ENCODE assay signal across 1 cellular context in the genomic region with DNA sequence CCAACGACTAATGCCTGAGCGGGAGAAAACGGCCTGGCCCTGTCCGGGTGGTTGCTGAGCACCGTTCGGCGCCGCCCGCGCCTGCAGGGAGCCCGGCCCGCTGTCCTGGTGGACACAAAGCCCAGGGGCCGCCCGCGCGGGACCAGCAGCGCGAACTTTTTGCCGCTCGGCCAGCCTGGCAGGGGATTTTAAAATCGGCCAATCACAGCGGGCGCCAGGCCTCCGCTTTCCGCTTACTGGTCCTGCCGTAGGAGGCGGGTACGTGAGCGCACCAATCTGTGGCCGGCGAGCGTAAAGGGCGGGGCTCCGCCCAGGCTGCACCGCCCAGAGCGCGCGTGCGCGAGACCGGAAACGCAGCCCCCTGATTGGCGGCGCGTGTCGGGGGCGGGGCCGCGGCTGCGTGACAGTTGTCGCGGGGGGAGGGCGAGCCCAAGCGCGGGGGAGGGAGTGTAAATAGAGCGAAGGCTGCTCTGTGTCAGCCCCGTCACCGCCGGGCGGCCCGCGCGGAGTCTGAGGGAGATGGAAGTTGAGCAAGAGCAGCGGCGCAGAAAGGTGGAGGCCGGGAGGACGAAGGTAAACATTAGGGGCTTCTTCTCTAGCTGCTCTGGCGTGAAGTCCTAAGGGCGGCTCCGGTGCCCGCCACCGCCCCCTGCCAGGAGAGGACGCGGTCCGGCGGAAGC.
TF ChIP-seq lines count a peak whose summit lies in the region.

A gene (minus strand): TSS at position 161 of the 680 bp plus-strand sequence. CDS start 1,132 bp downstream, outside the sequence.
A gene with protein sequence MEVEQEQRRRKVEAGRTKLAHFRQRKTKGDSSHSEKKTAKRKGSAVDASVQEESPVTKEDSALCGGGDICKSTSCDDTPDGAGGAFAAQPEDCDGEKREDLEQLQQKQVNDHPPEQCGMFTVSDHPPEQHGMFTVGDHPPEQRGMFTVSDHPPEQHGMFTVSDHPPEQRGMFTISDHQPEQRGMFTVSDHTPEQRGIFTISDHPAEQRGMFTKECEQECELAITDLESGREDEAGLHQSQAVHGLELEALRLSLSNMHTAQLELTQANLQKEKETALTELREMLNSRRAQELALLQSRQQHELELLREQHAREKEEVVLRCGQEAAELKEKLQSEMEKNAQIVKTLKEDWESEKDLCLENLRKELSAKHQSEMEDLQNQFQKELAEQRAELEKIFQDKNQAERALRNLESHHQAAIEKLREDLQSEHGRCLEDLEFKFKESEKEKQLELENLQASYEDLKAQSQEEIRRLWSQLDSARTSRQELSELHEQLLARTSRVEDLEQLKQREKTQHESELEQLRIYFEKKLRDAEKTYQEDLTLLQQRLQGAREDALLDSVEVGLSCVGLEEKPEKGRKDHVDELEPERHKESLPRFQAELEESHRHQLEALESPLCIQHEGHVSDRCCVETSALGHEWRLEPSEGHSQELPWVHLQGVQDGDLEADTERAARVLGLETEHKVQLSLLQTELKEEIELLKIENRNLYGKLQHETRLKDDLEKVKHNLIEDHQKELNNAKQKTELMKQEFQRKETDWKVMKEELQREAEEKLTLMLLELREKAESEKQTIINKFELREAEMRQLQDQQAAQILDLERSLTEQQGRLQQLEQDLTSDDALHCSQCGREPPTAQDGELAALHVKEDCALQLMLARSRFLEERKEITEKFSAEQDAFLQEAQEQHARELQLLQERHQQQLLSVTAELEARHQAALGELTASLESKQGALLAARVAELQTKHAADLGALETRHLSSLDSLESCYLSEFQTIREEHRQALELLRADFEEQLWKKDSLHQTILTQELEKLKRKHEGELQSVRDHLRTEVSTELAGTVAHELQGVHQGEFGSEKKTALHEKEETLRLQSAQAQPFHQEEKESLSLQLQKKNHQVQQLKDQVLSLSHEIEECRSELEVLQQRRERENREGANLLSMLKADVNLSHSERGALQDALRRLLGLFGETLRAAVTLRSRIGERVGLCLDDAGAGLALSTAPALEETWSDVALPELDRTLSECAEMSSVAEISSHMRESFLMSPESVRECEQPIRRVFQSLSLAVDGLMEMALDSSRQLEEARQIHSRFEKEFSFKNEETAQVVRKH (N-terminal part only) (plus strand): TSS at position 447 of the 680 bp plus-strand sequence. CDS start 73 bp downstream, at position 520.

TF ChIP-seq in K562, 482 proteins besides CTCF, POLR2A, EP300 and RAD21 (continued from another document and continues in another):
- TF ChIP-seq TAF1 (IDR thresholded peaks at IDR 0.05; ENCODE audit: control insufficient read depth, extremely low read depth, insufficient read depth, low read length, severe bottlenecking) = peak; percentile 91
- TF ChIP-seq, protein P1, sequence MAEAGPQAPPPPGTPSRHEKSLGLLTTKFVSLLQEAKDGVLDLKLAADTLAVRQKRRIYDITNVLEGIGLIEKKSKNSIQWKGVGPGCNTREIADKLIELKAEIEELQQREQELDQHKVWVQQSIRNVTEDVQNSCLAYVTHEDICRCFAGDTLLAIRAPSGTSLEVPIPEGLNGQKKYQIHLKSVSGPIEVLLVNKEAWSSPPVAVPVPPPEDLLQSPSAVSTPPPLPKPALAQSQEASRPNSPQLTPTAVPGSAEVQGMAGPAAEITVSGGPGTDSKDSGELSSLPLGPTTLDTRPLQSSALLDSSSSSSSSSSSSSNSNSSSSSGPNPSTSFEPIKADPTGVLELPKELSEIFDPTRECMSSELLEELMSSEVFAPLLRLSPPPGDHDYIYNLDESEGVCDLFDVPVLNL (CRISPR knock-in tag; IDR thresholded peaks at IDR 0.05; ENCODE audit: low read depth) = peak; percentile 99
- TF ChIP-seq ZZZ3 (IDR thresholded peaks at IDR 0.05) = no peak
- TF ChIP-seq, protein P2, sequence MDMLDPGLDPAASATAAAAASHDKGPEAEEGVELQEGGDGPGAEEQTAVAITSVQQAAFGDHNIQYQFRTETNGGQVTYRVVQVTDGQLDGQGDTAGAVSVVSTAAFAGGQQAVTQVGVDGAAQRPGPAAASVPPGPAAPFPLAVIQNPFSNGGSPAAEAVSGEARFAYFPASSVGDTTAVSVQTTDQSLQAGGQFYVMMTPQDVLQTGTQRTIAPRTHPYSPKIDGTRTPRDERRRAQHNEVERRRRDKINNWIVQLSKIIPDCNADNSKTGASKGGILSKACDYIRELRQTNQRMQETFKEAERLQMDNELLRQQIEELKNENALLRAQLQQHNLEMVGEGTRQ (CRISPR knock-in tag; IDR thresholded peaks at IDR 0.05) = 0 out of 2 replicates have a peak, but pooled peaks have one; percentile 33
- 0 out of 2 replicates have a peak, but pooled peaks have one; percentile 32 for TF ChIP-seq PRMT5 (CRISPR knock-in tag; IDR thresholded peaks at IDR 0.05)
- no peak for TF ChIP-seq ETS2 (tag; IDR thresholded peaks at IDR 0.05; ENCODE audit: borderline replicate concordance, poor library complexity, severe bottlenecking)
- TF ChIP-seq WHSC1 (IDR thresholded peaks at IDR 0.05; ENCODE audit: low read length) = no peak
- TF ChIP-seq SIN3A (IDR thresholded peaks at IDR 0.05; ENCODE audit: borderline replicate concordance in 2 of 2, control insufficient read depth in 1 of 2, low read depth in 2 of 2, low read length in 2 of 2) = peak; percentile 79 to 81; a peak in 3 of 4 replicates
- no peak for TF ChIP-seq ZNF175 (CRISPR knock-in tag; IDR thresholded peaks at IDR 0.05; ENCODE audit: low read depth)
- TF ChIP-seq, protein P3, sequence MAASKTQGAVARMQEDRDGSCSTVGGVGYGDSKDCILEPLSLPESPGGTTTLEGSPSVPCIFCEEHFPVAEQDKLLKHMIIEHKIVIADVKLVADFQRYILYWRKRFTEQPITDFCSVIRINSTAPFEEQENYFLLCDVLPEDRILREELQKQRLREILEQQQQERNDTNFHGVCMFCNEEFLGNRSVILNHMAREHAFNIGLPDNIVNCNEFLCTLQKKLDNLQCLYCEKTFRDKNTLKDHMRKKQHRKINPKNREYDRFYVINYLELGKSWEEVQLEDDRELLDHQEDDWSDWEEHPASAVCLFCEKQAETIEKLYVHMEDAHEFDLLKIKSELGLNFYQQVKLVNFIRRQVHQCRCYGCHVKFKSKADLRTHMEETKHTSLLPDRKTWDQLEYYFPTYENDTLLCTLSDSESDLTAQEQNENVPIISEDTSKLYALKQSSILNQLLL (CRISPR knock-in tag; IDR thresholded peaks at IDR 0.05; ENCODE audit: borderline replicate concordance) = no peak
- TF ChIP-seq, protein P4, sequence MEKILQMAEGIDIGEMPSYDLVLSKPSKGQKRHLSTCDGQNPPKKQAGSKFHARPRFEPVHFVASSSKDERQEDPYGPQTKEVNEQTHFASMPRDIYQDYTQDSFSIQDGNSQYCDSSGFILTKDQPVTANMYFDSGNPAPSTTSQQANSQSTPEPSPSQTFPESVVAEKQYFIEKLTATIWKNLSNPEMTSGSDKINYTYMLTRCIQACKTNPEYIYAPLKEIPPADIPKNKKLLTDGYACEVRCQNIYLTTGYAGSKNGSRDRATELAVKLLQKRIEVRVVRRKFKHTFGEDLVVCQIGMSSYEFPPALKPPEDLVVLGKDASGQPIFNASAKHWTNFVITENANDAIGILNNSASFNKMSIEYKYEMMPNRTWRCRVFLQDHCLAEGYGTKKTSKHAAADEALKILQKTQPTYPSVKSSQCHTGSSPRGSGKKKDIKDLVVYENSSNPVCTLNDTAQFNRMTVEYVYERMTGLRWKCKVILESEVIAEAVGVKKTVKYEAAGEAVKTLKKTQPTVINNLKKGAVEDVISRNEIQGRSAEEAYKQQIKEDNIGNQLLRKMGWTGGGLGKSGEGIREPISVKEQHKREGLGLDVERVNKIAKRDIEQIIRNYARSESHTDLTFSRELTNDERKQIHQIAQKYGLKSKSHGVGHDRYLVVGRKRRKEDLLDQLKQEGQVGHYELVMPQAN (IDR thresholded peaks at IDR 0.05; ENCODE audit: borderline replicate concordance) = peak; percentile 84
- no peak for TF ChIP-seq ZBTB7A (IDR thresholded peaks at IDR 0.05; ENCODE audit: borderline replicate concordance, control insufficient read depth, low read depth, low read length)
- peak; percentile 63 for TF ChIP-seq RBM22 (IDR thresholded peaks at IDR 0.05; ENCODE audit: low read depth, low read length, poor library complexity, severe bottlenecking)
- no peak for TF ChIP-seq ZNF644 (tag; IDR thresholded peaks at IDR 0.05; ENCODE audit: low read depth)
- TF ChIP-seq HMG20A (CRISPR knock-in tag; conservative IDR thresholded peaks at IDR 0.05) = no peak
- no peak for TF ChIP-seq PYGO2 (tag; IDR thresholded peaks at IDR 0.05)
- TF ChIP-seq, protein P5, sequence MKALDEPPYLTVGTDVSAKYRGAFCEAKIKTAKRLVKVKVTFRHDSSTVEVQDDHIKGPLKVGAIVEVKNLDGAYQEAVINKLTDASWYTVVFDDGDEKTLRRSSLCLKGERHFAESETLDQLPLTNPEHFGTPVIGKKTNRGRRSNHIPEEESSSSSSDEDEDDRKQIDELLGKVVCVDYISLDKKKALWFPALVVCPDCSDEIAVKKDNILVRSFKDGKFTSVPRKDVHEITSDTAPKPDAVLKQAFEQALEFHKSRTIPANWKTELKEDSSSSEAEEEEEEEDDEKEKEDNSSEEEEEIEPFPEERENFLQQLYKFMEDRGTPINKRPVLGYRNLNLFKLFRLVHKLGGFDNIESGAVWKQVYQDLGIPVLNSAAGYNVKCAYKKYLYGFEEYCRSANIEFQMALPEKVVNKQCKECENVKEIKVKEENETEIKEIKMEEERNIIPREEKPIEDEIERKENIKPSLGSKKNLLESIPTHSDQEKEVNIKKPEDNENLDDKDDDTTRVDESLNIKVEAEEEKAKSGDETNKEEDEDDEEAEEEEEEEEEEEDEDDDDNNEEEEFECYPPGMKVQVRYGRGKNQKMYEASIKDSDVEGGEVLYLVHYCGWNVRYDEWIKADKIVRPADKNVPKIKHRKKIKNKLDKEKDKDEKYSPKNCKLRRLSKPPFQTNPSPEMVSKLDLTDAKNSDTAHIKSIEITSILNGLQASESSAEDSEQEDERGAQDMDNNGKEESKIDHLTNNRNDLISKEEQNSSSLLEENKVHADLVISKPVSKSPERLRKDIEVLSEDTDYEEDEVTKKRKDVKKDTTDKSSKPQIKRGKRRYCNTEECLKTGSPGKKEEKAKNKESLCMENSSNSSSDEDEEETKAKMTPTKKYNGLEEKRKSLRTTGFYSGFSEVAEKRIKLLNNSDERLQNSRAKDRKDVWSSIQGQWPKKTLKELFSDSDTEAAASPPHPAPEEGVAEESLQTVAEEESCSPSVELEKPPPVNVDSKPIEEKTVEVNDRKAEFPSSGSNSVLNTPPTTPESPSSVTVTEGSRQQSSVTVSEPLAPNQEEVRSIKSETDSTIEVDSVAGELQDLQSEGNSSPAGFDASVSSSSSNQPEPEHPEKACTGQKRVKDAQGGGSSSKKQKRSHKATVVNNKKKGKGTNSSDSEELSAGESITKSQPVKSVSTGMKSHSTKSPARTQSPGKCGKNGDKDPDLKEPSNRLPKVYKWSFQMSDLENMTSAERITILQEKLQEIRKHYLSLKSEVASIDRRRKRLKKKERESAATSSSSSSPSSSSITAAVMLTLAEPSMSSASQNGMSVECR (CRISPR knock-in tag; IDR thresholded peaks at IDR 0.05) = no peak; the same call in 1 of the 2 replicates
- TF ChIP-seq FUS (optimal IDR thresholded peaks at IDR 0.05; ENCODE audit: low read depth, low read length) = no peak
- TF ChIP-seq, protein P6, sequence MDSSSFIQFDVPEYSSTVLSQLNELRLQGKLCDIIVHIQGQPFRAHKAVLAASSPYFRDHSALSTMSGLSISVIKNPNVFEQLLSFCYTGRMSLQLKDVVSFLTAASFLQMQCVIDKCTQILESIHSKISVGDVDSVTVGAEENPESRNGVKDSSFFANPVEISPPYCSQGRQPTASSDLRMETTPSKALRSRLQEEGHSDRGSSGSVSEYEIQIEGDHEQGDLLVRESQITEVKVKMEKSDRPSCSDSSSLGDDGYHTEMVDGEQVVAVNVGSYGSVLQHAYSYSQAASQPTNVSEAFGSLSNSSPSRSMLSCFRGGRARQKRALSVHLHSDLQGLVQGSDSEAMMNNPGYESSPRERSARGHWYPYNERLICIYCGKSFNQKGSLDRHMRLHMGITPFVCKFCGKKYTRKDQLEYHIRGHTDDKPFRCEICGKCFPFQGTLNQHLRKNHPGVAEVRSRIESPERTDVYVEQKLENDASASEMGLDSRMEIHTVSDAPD (CRISPR knock-in tag; IDR thresholded peaks at IDR 0.05) = no peak
- TF ChIP-seq SMAD2 (IDR thresholded peaks at IDR 0.05; ENCODE audit: low read depth, low read length) = no peak
- TF ChIP-seq FOXK1 (CRISPR knock-in tag; IDR thresholded peaks at IDR 0.05; ENCODE audit: borderline replicate concordance) = no peak
- TF ChIP-seq NFRKB (IDR thresholded peaks at IDR 0.05; ENCODE audit: low read depth) = peak; percentile 91
- peak; percentile 96 for TF ChIP-seq E2F3 (CRISPR knock-in tag; IDR thresholded peaks at IDR 0.05)
- TF ChIP-seq, protein P7, sequence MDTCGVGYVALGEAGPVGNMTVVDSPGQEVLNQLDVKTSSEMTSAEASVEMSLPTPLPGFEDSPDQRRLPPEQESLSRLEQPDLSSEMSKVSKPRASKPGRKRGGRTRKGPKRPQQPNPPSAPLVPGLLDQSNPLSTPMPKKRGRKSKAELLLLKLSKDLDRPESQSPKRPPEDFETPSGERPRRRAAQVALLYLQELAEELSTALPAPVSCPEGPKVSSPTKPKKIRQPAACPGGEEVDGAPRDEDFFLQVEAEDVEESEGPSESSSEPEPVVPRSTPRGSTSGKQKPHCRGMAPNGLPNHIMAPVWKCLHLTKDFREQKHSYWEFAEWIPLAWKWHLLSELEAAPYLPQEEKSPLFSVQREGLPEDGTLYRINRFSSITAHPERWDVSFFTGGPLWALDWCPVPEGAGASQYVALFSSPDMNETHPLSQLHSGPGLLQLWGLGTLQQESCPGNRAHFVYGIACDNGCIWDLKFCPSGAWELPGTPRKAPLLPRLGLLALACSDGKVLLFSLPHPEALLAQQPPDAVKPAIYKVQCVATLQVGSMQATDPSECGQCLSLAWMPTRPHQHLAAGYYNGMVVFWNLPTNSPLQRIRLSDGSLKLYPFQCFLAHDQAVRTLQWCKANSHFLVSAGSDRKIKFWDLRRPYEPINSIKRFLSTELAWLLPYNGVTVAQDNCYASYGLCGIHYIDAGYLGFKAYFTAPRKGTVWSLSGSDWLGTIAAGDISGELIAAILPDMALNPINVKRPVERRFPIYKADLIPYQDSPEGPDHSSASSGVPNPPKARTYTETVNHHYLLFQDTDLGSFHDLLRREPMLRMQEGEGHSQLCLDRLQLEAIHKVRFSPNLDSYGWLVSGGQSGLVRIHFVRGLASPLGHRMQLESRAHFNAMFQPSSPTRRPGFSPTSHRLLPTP (IDR thresholded peaks at IDR 0.05; ENCODE audit: borderline replicate concordance, extremely low read depth, insufficient read length) = no peak
- no peak for TF ChIP-seq ZNF717 (CRISPR knock-in tag; IDR thresholded peaks at IDR 0.05)
- TF ChIP-seq ZNF766 (CRISPR knock-in tag; conservative IDR thresholded peaks at IDR 0.05) = no peak; the same call in 1 of the 2 replicates
- peak; percentile 96 to 98 for TF ChIP-seq FOXK2 (conservative IDR thresholded peaks at IDR 0.05 in 1 of 2, IDR thresholded peaks at IDR 0.05 in 1 of 2; ENCODE audit: low read depth in 2 of 2)
- peak; percentile 78 for TF ChIP-seq NBN (IDR thresholded peaks at IDR 0.05; ENCODE audit: low read depth)
- TF ChIP-seq, protein P8, sequence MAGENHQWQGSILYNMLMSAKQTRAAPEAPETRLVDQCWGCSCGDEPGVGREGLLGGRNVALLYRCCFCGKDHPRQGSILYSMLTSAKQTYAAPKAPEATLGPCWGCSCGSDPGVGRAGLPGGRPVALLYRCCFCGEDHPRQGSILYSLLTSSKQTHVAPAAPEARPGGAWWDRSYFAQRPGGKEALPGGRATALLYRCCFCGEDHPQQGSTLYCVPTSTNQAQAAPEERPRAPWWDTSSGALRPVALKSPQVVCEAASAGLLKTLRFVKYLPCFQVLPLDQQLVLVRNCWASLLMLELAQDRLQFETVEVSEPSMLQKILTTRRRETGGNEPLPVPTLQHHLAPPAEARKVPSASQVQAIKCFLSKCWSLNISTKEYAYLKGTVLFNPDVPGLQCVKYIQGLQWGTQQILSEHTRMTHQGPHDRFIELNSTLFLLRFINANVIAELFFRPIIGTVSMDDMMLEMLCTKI (IDR thresholded peaks at IDR 0.05; ENCODE audit: partially characterized antibody) = no peak
- TF ChIP-seq EZH2 (IDR thresholded peaks at IDR 0.05; ENCODE audit: borderline replicate concordance, low read depth, low read length) = no peak
- TF ChIP-seq CEBPG (CRISPR knock-in tag; IDR thresholded peaks at IDR 0.05) = peak; percentile 62
- no peak for TF ChIP-seq CEBPG (tag; conservative IDR thresholded peaks at IDR 0.05 in 1 of 2, IDR thresholded peaks at IDR 0.05 in 1 of 2)
- no peak for TF ChIP-seq KDM4B (IDR thresholded peaks at IDR 0.05; ENCODE audit: borderline replicate concordance in 2 of 2, low read depth in 1 of 2)
